Comparison of ENCODE assay signal across 1 cellular context in the genomic region with DNA sequence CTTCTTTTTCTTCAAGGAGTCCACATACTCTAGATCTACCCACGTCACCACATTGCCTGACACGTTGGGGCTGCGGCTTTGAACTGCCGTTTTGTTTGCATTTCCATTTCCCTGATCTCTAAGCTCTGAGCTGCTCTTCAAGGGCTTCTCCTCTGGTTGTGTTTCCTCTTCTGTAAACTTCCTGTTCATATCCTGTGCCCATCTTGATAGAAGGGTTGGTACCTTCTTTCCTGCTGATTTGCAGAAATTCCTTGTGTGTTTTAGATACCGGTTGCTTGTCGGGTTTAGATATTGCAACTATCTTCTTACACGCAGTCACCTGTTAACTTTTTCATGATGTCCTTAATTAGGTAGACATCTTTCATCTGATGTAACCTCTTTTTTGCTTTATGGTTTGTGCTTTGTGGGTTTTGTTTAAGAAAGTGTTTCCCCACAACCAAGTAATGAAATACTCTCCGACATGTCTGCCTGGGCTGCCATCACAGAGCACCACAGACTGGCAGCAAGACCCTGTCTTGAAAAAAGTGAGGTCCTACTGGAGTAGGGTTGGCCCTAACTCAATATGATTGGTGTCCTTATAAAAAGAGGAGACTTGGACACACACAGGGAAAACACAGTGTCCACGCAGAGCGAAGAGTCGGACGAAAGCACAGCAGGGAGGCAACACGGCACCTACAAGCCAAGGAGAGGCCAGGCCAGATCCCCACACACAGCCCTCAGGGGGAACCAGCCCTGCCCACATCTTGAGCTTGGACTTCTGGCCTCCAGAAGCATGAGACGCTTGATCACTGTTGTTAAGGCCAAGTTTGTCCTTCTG.
TF ChIP-seq lines count a peak whose summit lies in the region.

No MANE protein-coding gene starts in this region.

TF ChIP-seq in HepG2, 621 proteins besides CTCF, POLR2A, EP300 and RAD21 (continued from another document and continues in another):
- peak; percentile 56; the same call in 1 of the 2 replicates for TF ChIP-seq DRAP1 (CRISPR knock-in tag; IDR thresholded peaks at IDR 0.05)
- TF ChIP-seq ZNF136 (CRISPR knock-in tag; IDR thresholded peaks at IDR 0.05; ENCODE audit: low read depth), result 0 out of 2 replicates have a peak, but pooled peaks have one; percentile 41
- TF ChIP-seq ELF4 (CRISPR knock-in tag; IDR thresholded peaks at IDR 0.05; ENCODE audit: borderline replicate concordance), result no peak
- TF ChIP-seq XRCC5 (optimal IDR thresholded peaks at IDR 0.05; ENCODE audit: low read length), result no peak
- TF ChIP-seq MTA3 (CRISPR knock-in tag; IDR thresholded peaks at IDR 0.05), result no peak
- TF ChIP-seq SATB2 (CRISPR knock-in tag; IDR thresholded peaks at IDR 0.05), result no peak
- TF ChIP-seq, protein P1, sequence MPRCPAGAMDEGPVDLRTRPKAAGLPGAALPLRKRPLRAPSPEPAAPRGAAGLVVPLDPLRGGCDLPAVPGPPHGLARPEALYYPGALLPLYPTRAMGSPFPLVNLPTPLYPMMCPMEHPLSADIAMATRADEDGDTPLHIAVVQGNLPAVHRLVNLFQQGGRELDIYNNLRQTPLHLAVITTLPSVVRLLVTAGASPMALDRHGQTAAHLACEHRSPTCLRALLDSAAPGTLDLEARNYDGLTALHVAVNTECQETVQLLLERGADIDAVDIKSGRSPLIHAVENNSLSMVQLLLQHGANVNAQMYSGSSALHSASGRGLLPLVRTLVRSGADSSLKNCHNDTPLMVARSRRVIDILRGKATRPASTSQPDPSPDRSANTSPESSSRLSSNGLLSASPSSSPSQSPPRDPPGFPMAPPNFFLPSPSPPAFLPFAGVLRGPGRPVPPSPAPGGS (CRISPR knock-in tag; IDR thresholded peaks at IDR 0.05), result no peak
- TF ChIP-seq ZBTB43 (CRISPR knock-in tag; conservative IDR thresholded peaks at IDR 0.05), result no peak
- TF ChIP-seq, protein P2, sequence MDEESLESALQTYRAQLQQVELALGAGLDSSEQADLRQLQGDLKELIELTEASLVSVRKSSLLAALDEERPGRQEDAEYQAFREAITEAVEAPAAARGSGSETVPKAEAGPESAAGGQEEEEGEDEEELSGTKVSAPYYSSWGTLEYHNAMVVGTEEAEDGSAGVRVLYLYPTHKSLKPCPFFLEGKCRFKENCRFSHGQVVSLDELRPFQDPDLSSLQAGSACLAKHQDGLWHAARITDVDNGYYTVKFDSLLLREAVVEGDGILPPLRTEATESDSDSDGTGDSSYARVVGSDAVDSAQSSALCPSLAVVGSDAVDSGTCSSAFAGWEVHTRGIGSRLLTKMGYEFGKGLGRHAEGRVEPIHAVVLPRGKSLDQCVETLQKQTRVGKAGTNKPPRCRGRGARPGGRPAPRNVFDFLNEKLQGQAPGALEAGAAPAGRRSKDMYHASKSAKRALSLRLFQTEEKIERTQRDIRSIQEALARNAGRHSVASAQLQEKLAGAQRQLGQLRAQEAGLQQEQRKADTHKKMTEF (CRISPR knock-in tag; IDR thresholded peaks at IDR 0.05), result peak; percentile 62; the same call in 1 of the 2 replicates
- no peak for TF ChIP-seq ZBTB4 (CRISPR knock-in tag; IDR thresholded peaks at IDR 0.05; ENCODE audit: borderline replicate concordance)
- no peak for TF ChIP-seq ZBTB2 (CRISPR knock-in tag; IDR thresholded peaks at IDR 0.05; ENCODE audit: low read depth)
- no peak for TF ChIP-seq STAT5B (CRISPR knock-in tag; IDR thresholded peaks at IDR 0.05)
- no peak for TF ChIP-seq ZNF468 (CRISPR knock-in tag; IDR thresholded peaks at IDR 0.05)
- TF ChIP-seq RNF2 (conservative IDR thresholded peaks at IDR 0.05; ENCODE audit: low read depth), result no peak
- no peak for TF ChIP-seq SMC3 (IDR thresholded peaks at IDR 0.05; ENCODE audit: low read length)
- TF ChIP-seq DZIP1 (CRISPR knock-in tag; IDR thresholded peaks at IDR 0.05), result no peak
- no peak for TF ChIP-seq ZNF230 (CRISPR knock-in tag; IDR thresholded peaks at IDR 0.05)
- no peak for TF ChIP-seq PAWR (CRISPR knock-in tag; IDR thresholded peaks at IDR 0.05; ENCODE audit: borderline replicate concordance)
- TF ChIP-seq SOX5 (CRISPR knock-in tag; IDR thresholded peaks at IDR 0.05; ENCODE audit: borderline replicate concordance), result peak; percentile 59
- peak; percentile 26; the same call in 1 of the 2 replicates for TF ChIP-seq PITX1 (CRISPR knock-in tag; IDR thresholded peaks at IDR 0.05)
- TF ChIP-seq ZNF841 (CRISPR knock-in tag; IDR thresholded peaks at IDR 0.05; ENCODE audit: borderline replicate concordance), result no peak
- TF ChIP-seq SP5 (CRISPR knock-in tag; IDR thresholded peaks at IDR 0.05; ENCODE audit: borderline replicate concordance, low read depth), result peak; percentile 58; the same call in 1 of the 2 replicates
- no peak for TF ChIP-seq ZNF446 (CRISPR knock-in tag; IDR thresholded peaks at IDR 0.05)
- peak; percentile 93 for TF ChIP-seq ETV5 (CRISPR knock-in tag; IDR thresholded peaks at IDR 0.05; ENCODE audit: borderline replicate concordance)
- TF ChIP-seq TMF1 (CRISPR knock-in tag; IDR thresholded peaks at IDR 0.05; ENCODE audit: low read depth), result no peak
- no peak for TF ChIP-seq MTA1 (CRISPR knock-in tag; IDR thresholded peaks at IDR 0.05; ENCODE audit: borderline replicate concordance)
- TF ChIP-seq, protein P3, sequence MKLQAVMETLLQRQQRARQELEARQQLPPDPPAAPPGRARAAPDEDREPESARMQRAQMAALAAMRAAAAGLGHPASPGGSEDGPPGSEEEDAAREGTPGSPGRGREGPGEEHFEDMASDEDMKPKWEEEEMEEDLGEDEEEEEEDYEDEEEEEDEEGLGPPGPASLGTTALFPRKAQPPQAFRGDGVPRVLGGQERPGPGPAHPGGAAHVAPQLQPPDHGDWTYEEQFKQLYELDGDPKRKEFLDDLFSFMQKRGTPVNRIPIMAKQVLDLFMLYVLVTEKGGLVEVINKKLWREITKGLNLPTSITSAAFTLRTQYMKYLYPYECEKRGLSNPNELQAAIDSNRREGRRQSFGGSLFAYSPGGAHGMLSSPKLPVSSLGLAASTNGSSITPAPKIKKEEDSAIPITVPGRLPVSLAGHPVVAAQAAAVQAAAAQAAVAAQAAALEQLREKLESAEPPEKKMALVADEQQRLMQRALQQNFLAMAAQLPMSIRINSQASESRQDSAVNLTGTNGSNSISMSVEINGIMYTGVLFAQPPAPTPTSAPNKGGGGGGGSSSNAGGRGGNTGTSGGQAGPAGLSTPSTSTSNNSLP (IDR thresholded peaks at IDR 0.05; ENCODE audit: low read depth, low read length), result no peak
- TF ChIP-seq ZNF256 (CRISPR knock-in tag; conservative IDR thresholded peaks at IDR 0.05), result no peak
- TF ChIP-seq LBX2 (CRISPR knock-in tag; IDR thresholded peaks at IDR 0.05; ENCODE audit: borderline replicate concordance), result no peak
- peak; percentile 72 for TF ChIP-seq FOXO1 (CRISPR knock-in tag; IDR thresholded peaks at IDR 0.05)
- no peak for TF ChIP-seq ZNF530 (CRISPR knock-in tag; IDR thresholded peaks at IDR 0.05; ENCODE audit: low read depth)
- no peak for TF ChIP-seq KDM3A (CRISPR knock-in tag; IDR thresholded peaks at IDR 0.05; ENCODE audit: low read depth)
- no peak for TF ChIP-seq SCMH1 (CRISPR knock-in tag; IDR thresholded peaks at IDR 0.05; ENCODE audit: borderline replicate concordance)
- no peak for TF ChIP-seq ZBTB10 (CRISPR knock-in tag; IDR thresholded peaks at IDR 0.05; ENCODE audit: borderline replicate concordance)
- no peak for TF ChIP-seq ZNF674 (CRISPR knock-in tag; IDR thresholded peaks at IDR 0.05; ENCODE audit: low read depth)
- TF ChIP-seq SMAD9 (CRISPR knock-in tag; IDR thresholded peaks at IDR 0.05), result no peak
- 0 out of 2 replicates have a peak, but pooled peaks have one; percentile 2 for TF ChIP-seq YEATS4 (CRISPR knock-in tag; IDR thresholded peaks at IDR 0.05; ENCODE audit: borderline replicate concordance)
- no peak; the same call in 1 of the 2 replicates for TF ChIP-seq ZNF652 (CRISPR knock-in tag; IDR thresholded peaks at IDR 0.05; ENCODE audit: borderline replicate concordance, low read depth)
